ENCODE assay signal across 18 cellular contexts in the genomic region with DNA sequence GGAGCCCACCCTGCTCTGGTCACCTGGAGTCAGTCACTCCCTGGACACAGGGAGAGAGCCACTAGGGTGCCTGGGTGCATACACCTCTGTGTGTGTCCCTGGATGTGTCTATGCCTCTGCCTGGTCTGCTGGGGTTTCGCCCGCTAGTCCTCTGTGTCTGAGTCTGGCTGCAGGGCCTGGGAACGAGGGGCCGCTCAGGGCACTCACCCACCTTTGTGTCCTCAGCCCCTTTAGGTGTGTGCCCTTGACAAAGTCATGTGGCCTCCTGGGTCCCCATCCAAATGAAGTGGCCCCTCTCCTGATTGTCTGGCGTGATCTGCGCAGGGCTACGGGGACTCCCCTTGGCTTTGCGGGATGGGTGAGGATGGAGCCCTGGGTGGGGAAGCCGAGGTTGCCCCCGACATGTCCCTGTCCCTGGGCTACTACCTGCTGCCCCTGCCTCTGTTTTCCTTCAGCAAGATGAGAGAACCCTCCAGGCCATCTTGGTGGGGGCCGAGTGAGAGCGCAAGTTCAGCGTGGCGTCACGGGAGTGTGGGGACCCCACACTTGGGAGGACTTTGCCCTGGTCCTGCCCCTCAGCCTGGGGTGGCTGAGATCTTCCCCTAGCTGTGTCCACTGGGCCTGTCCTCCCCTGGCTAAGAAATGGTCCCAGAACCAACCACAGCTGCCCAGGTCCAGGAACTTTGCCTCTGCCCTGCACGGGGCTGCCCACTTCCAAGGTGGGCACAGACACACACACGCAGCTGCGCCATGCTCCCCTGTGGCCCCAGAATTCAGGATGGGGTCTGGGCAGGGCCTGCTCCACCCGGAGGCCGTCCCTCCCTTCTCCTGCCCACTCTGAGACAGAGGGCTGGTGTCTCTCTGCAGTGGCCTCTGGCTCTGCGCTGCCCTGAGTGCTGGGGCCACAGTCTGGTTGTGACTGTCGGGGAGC. TPM values are rescaled to one million over a fixed set of nuclear protein-coding genes. Genes with fewer than 3 reads are reported as not detected.
A peak's percentile ranks its signal among the peaks of the same experiment; 100 is the strongest.
DNase-seq lines count a peak whose midpoint lies in the region; ATAC-seq and TF ChIP-seq lines count a peak whose summit lies in the region.
"Had no signal": no experiment of that assay in that cellular context is flagged by ENCODE, and none has a peak within 500 bp of the region (broad histone marks: within the 10 kb centered on the region; RNA-seq: fewer than 3 reads in every experiment).

No MANE protein-coding gene starts in this region.

- RAD21 ChIA-PET in HCT116 (lab: Charles Lee; ENCODE audit: low non-redundant PET in 1 of 2, low total read pairs in 2 of 2, uncharacterized antibody in 2 of 2, unreplicated experiment in 2 of 2), result interaction anchor here in 1 of 2 experiments (0.6 to 0.7 kb wide), 2 partner anchors 114 to 864 kb away, joined by 3 to 5 read pairs; no protein-coding TSS in a partner anchor

- intact Hi-C loops in HCT116 (cut with micrococcal nuclease) (no loop called here), right lobe of liver (cut with DNase I) (no loop called here)

- TF ChIP-seq POLR2A in HCT116 (IDR thresholded peaks at IDR 0.05; ENCODE audit: borderline replicate concordance, extremely low read depth, insufficient read depth, insufficient read length) (no peak), right lobe of liver (IDR thresholded peaks at IDR 0.05) (no peak)

- no peaks in the 10 kb centered on the region for H3K9me3 ChIP-seq in HCT116 (ENCODE audit: control insufficient read depth in 1 of 2, insufficient read depth in 1 of 2, low read depth in 1 of 2, low read length in 2 of 2)
- H3K9me3 ChIP-seq in right lobe of liver, result no peaks in the 10 kb centered on the region
- H3K9me3 ChIP-seq: left lung had no signal

- H3K4me1 ChIP-seq in HCT116 (ENCODE audit: control insufficient read depth in 1 of 2, insufficient read depth in 2 of 2, low read length in 2 of 2) (peaks cover 36 to 53% of the 10 kb centered on the region in 2 experiments), right lobe of liver (peaks cover 0 to 19% (median 1%) of the 10 kb centered on the region in 4 donors), rectal smooth muscle tissue (ENCODE audit: control insufficient read depth, insufficient read depth, low read length) (peaks cover 14% of the 10 kb centered on the region)

- H3K4me3 ChIP-seq in HCT116 (replicated peaks in 1 of 2; ENCODE audit: low read depth in 1 of 2, low read length in 2 of 2) (no peak overlapping the region), right lobe of liver (no peak overlapping the region), rectal smooth muscle tissue (ENCODE audit: low read length) (no peak overlapping the region)
- H3K4me3 ChIP-seq: left lung had no signal

- peaks cover 4% of the 10 kb centered on the region; the same call in 1 of the 2 replicates for H3K79me2 ChIP-seq in HCT116 (ENCODE audit: insufficient read depth, low read length)

- H3K36me3 ChIP-seq in HCT116 (ENCODE audit: control insufficient read depth in 1 of 2, insufficient read depth in 2 of 2, low read length in 2 of 2) (no peaks in the 10 kb centered on the region), right lobe of liver (no peaks in the 10 kb centered on the region), rectal smooth muscle tissue (ENCODE audit: control insufficient read depth, insufficient read depth, low read length) (no peaks in the 10 kb centered on the region)
- H3K36me3 ChIP-seq: left lung had no signal

- no peaks in the 10 kb centered on the region for H3K9me2 ChIP-seq in HCT116 (ENCODE audit: insufficient read depth)

- H3K9ac ChIP-seq in HCT116 (ENCODE audit: low read length) (no peak overlapping the region), rectal smooth muscle tissue (ENCODE audit: low read length) (no peak overlapping the region)

- H2AFZ ChIP-seq in HCT116 (ENCODE audit: low read depth, low read length, poor library complexity, severe bottlenecking), result no peak overlapping the region

- H4K20me1 ChIP-seq in HCT116 (ENCODE audit: insufficient read depth), result no peaks in the 10 kb centered on the region

- peak overlapping the region; percentile 38; the same call in 1 of the 2 replicates for H3K4me2 ChIP-seq in HCT116 (ENCODE audit: low read length)

- peak overlapping the region; percentile 34; the same call in 1 of the 2 replicates for H3K27ac ChIP-seq in HCT116 (ENCODE audit: low read depth, low read length)
- H3K27ac ChIP-seq in VCaP, result peak overlapping the region; percentile 67
- H3K27ac ChIP-seq in right lobe of liver, result peak overlapping the region; percentile 39 to 65 (median 44)
- peak overlapping the region; percentile 39 for H3K27ac ChIP-seq in rectal smooth muscle tissue (ENCODE audit: low read depth, low read length)
- H3K27ac ChIP-seq: left lung had no signal

- no peak for ATAC-seq in HCT116
- no peak for ATAC-seq in right lobe of liver
- ATAC-seq in GM21367 (IDR thresholded peaks at IDR 0.05; ENCODE audit: unreplicated experiment), result no peak
- no peak for ATAC-seq in GM21360 (IDR thresholded peaks at IDR 0.05; ENCODE audit: unreplicated experiment)
- ATAC-seq: activated CD8-positive, alpha-beta memory T cell treated with anti-CD3 and anti-CD28 coated beads, Interleukin-2, amount 10 ng/mL, durations not matched to agents 7 days and 5 days; activated T-helper 17 cell treated with anti-CD3 and anti-CD28 coated beads, Interleukin-2, amount 50 U/mL, for 72 hours had no signal

- 80% methylated on average over 1 of the region's 22 CpGs for WGBS in right lobe of liver (ENCODE audit: insufficient coverage, low coverage, low lambda C conversion rate, missing lambda C conversion rate)

- DNase-seq in HCT116 (ENCODE audit: low read depth, low spot score), result no peak
- DNase-seq in right lobe of liver, result peak in 1 of 3 donors; percentile 40
- DNase-seq in NCI-H187 (lab: John Stamatoyannopoulos, UW), result no peak
- no peak for DNase-seq in NCI-H748 (lab: John Stamatoyannopoulos, UW; ENCODE audit: unreplicated experiment)
- DNase-seq: activated CD4-positive, alpha-beta T cell treated with anti-CD3 and anti-CD28 coated beads for 4 hours; activated CD8-positive, alpha-beta memory T cell treated with anti-CD3 and anti-CD28 coated beads, Interleukin-2, amount 10 ng/mL, durations not matched to agents 7 days and 5 days; activated naive CD8-positive, alpha-beta T cell treated with anti-CD3 and anti-CD28 coated beads, Interleukin-2, amount 10 ng/mL, durations not matched to agents 7 days and 5 days; COR-L47; NCI-H1092 treated with DMSO at 0.1 percent for 48 hours; NCI-H510A treated with DMSO at 0.1 percent for 48 hours had no signal

- TF ChIP-seq RAD21 in HCT116 (IDR thresholded peaks at IDR 0.05; ENCODE audit: low read depth), result no peak

- TF ChIP-seq CTCF in HCT116 (IDR thresholded peaks at IDR 0.05 in 2 of 3, conservative IDR thresholded peaks at IDR 0.05 in 1 of 3; ENCODE audit: borderline replicate concordance in 1 of 3, insufficient read depth in 1 of 3, low read depth in 2 of 3, low read length in 2 of 3), result no peak
- no peak for TF ChIP-seq CTCF in VCaP (conservative IDR thresholded peaks at IDR 0.05)
- no peak for TF ChIP-seq CTCF in right lobe of liver (IDR thresholded peaks at IDR 0.05)

- POLR2A ChIA-PET in HCT116 (lab: Charles Lee), result interaction anchor here (0.7 kb wide), 1 partner anchor 842 kb away, joined by 3 read pairs; no protein-coding TSS in a partner anchor

- no peaks in the 10 kb centered on the region for H3K27me3 ChIP-seq in HCT116 (ENCODE audit: insufficient read depth, low read length)
- H3K27me3 ChIP-seq in right lobe of liver, result no peaks in the 10 kb centered on the region
- peaks cover 7% of the 10 kb centered on the region for H3K27me3 ChIP-seq in rectal smooth muscle tissue (ENCODE audit: control insufficient read depth, insufficient read depth, low read length)

- BruUV-seq in HCT116 (replicated peaks; lab: Mats Ljungman, UMichigan), result no TSS peak

- CTCF ChIA-PET in HCT116 (lab: Charles Lee), result no interaction called here

TF ChIP-seq in HCT116, 20 proteins besides CTCF, POLR2A, EP300 and RAD21 (continues in another document):
- TF ChIP-seq TCF7L2 (IDR thresholded peaks at IDR 0.05; ENCODE audit: borderline replicate concordance, extremely low read depth, insufficient read depth, insufficient read length) (no peak), EZH2 (IDR thresholded peaks at IDR 0.05) (no peak), SRF (IDR thresholded peaks at IDR 0.05; ENCODE audit: low read depth) (no peak), EZH2phosphoT487 (IDR thresholded peaks at IDR 0.05; ENCODE audit: borderline replicate concordance) (no peak), FOSL1 (IDR thresholded peaks at IDR 0.05; ENCODE audit: low read depth) (no peak), SIN3A (IDR thresholded peaks at IDR 0.05; ENCODE audit: low read depth) (no peak)
- TF ChIP-seq, protein P1, sequence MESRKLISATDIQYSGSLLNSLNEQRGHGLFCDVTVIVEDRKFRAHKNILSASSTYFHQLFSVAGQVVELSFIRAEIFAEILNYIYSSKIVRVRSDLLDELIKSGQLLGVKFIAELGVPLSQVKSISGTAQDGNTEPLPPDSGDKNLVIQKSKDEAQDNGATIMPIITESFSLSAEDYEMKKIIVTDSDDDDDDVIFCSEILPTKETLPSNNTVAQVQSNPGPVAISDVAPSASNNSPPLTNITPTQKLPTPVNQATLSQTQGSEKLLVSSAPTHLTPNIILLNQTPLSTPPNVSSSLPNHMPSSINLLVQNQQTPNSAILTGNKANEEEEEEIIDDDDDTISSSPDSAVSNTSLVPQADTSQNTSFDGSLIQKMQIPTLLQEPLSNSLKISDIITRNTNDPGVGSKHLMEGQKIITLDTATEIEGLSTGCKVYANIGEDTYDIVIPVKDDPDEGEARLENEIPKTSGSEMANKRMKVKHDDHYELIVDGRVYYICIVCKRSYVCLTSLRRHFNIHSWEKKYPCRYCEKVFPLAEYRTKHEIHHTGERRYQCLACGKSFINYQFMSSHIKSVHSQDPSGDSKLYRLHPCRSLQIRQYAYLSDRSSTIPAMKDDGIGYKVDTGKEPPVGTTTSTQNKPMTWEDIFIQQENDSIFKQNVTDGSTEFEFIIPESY (IDR thresholded peaks at IDR 0.05; ENCODE audit: extremely low read depth, insufficient replicate concordance, low read length), result no peak
- TF ChIP-seq, protein P2, sequence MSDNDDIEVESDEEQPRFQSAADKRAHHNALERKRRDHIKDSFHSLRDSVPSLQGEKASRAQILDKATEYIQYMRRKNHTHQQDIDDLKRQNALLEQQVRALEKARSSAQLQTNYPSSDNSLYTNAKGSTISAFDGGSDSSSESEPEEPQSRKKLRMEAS (IDR thresholded peaks at IDR 0.05), result no peak

RNA-seq across cellular contexts. Expression of a gene that starts 2.7 kb away (rescaled TPM):
- 45.0 TPM for total RNA-seq in HCT116 (2021; ENCODE audit: unreplicated experiment)
- polyA plus RNA-seq in HCT116 (2012), result 37.0 and 46.7 TPM in 2 replicates
- 10 to 100 TPM in 1 of 6 experiments, 1 to 10 TPM in 5; 2.1 to 12.2 (median 4.6) TPM for total RNA-seq in right lobe of liver
- total RNA-seq: activated CD8-positive, alpha-beta memory T cell treated with anti-CD3 and anti-CD28 coated beads, Interleukin-2, amount 10 ng/mL, durations not matched to agents 7 days and 5 days had no signal

RNA-seq across cellular contexts. Expression of a gene that starts 4.7 kb away (rescaled TPM):
- 14.8 TPM for total RNA-seq in HCT116 (2021; ENCODE audit: unreplicated experiment)
- polyA plus RNA-seq in HCT116 (2012), result 10.6 and 11.2 TPM in 2 replicates
- 1 to 10 TPM; 1.5 to 3.3 (median 2.5) TPM for total RNA-seq in right lobe of liver

RNA-seq across cellular contexts. Expression of a gene that starts 40.0 kb away (rescaled TPM):
- total RNA-seq in HCT116 (2021; ENCODE audit: unreplicated experiment) (62.4 TPM), right lobe of liver (1 to 10 TPM in 5 of 6 experiments, under 1 TPM in 1; 0.90 to 3.5 (median 1.7) TPM)
- polyA plus RNA-seq in HCT116 (2012), result 54.1 and 55.1 TPM in 2 replicates

RNA-seq across cellular contexts. Expression of a gene that starts 56.2 kb away (rescaled TPM):
- total RNA-seq in HCT116 (2021; ENCODE audit: unreplicated experiment) (0.12 TPM), right lobe of liver (under 1 TPM in 4 of 6 experiments, not detected in 2; 0.12 to 0.49 (median 0.33) TPM)
- 0.02 and 0.08 TPM in 2 replicates for polyA plus RNA-seq in HCT116 (2012)
- total RNA-seq: activated CD8-positive, alpha-beta memory T cell treated with anti-CD3 and anti-CD28 coated beads, Interleukin-2, amount 10 ng/mL, durations not matched to agents 7 days and 5 days; activated T-helper 17 cell treated with anti-CD3 and anti-CD28 coated beads, Interleukin-2, amount 50 U/mL, for 72 hours; Daoy; LHCN-M2 had no signal

Comparison
In these comparisons a context has a peak if more than half of its experiments do, and no peak if none do; other contexts are left out.
1. RNA of a gene that starts 40.0 kb away (total RNA-seq): 62.4 TPM in HCT116 (single experiment); 0.90 to 3.5 TPM in right lobe of liver; every median in the first group is over 10 times any median in the second.
2. Peak in every context shown above with its lines, with median percentiles within 50 percentile points of each other: H3K27ac ChIP-seq.